In genomic region chr17:8574687-8575086, GRCh38 we compare ENCODE assay signal across 15 cellular contexts. TPM values are rescaled to one million over a fixed set of nuclear protein-coding genes. Genes with fewer than 3 reads are reported as not detected.
DNase-seq lines count a peak whose midpoint lies in the region; ATAC-seq and TF ChIP-seq lines count a peak whose summit lies in the region.
"Had no signal": no experiment of that assay in that cellular context is flagged by ENCODE, and none has a peak within 500 bp of the region (broad histone marks: within the 10 kb centered on the region; RNA-seq: fewer than 3 reads in every experiment).

No MANE protein-coding gene starts in this region.

- H3K36me3 Mint-ChIP-seq in nephron progenitor cell (ENCODE audit: low read depth): peaks cover 56% of the 10 kb centered on the region
- H3K36me3 Mint-ChIP-seq: activated CD4-positive, alpha-beta memory T cell treated with anti-CD3 and anti-CD28 coated beads for 36 hours had no signal

- H3K27ac Mint-ChIP-seq in nephron progenitor cell: no peak overlapping the region
- H3K27ac Mint-ChIP-seq: activated CD4-positive, alpha-beta memory T cell treated with anti-CD3 and anti-CD28 coated beads for 36 hours had no signal

- DNase-seq in EH (ENCODE audit: low read depth): peak; percentile 11
- DNase-seq in UCSD-AML1 (lab: John Stamatoyannopoulos, UW; ENCODE audit: unreplicated experiment): peak; percentile 14
- DNase-seq in foreskin fibroblast: no peak
- no peak for DNase-seq in nephron progenitor cell
- DNase-seq in cerebellum (ENCODE audit: low spot score): no peak
- DNase-seq: activated CD4-positive, alpha-beta memory T cell treated with anti-CD3 and anti-CD28 coated beads for 36 hours; body of pancreas; DMS79 treated with DMSO at 0.1 percent for 48 hours; GOT3; NCI-H2227 treated with DMSO at 0.1 percent for 48 hours; stimulated activated CD4-positive, alpha-beta T cell treated with anti-CD3 and anti-CD28 coated beads, Interleukin-2, amount 100 ng/mL, for 24 hours had no signal

- no peaks in the 10 kb centered on the region for H3K9me3 Mint-ChIP-seq in nephron progenitor cell
- H3K9me3 Mint-ChIP-seq: activated CD4-positive, alpha-beta memory T cell treated with anti-CD3 and anti-CD28 coated beads for 36 hours had no signal

- no peak overlapping the region for H3K4me3 ChIP-seq in foreskin fibroblast (ENCODE audit: low read depth in 1 of 2, low read length in 2 of 2)
- H3K4me3 ChIP-seq: body of pancreas, GM12878 had no signal

- no peaks in the 10 kb centered on the region for H3K27me3 Mint-ChIP-seq in nephron progenitor cell (ENCODE audit: low read depth, poor library complexity)
- H3K27me3 Mint-ChIP-seq: activated CD4-positive, alpha-beta memory T cell treated with anti-CD3 and anti-CD28 coated beads for 36 hours had no signal

- peak; percentile 7 for TF ChIP-seq CTCF in foreskin fibroblast (IDR thresholded peaks at IDR 0.05; ENCODE audit: low read depth, low read length)
- peak; percentile 15 for TF ChIP-seq CTCF in nephron progenitor cell (IDR thresholded peaks at IDR 0.05)

- no peak for ATAC-seq in HG02798 (IDR thresholded peaks at IDR 0.05; ENCODE audit: poor library complexity, unreplicated experiment)
- ATAC-seq in GM21390 (IDR thresholded peaks at IDR 0.05; ENCODE audit: unreplicated experiment): no peak
- no peak for ATAC-seq in GM21367 (IDR thresholded peaks at IDR 0.05; ENCODE audit: unreplicated experiment)
- ATAC-seq: body of pancreas, GM12878 had no signal

- H3K4me3 Mint-ChIP-seq in nephron progenitor cell: no peak overlapping the region
- H3K4me3 Mint-ChIP-seq: activated CD4-positive, alpha-beta memory T cell treated with anti-CD3 and anti-CD28 coated beads for 36 hours had no signal

- peaks cover 5% of the 10 kb centered on the region for H3K4me1 Mint-ChIP-seq in nephron progenitor cell

RNA-seq across cellular contexts. Expression of gene MYH10, which starts 55.8 kb away (rescaled TPM):
- total RNA-seq in cerebellum: 147 TPM

Comparison
In these comparisons a context has a peak if more than half of its experiments do, and no peak if none do; other contexts are left out.
1. DNase-seq: peak in EH (single experiment) and UCSD-AML1 (single experiment); none in foreskin fibroblast (0 of 2), nephron progenitor cell (single experiment) and cerebellum (single experiment).